7 cellular contexts compared by ENCODE assay signal in genomic region chr3:91442063-91442462, GRCh38.
DNase-seq lines count a peak whose midpoint lies in the region; ATAC-seq and TF ChIP-seq lines count a peak whose summit lies in the region.
"Not testable (repeated sequence)": the region's sequence is repeated elsewhere in the genome, so short reads cannot be mapped to it uniquely, and the experiment has no call there.

No MANE protein-coding gene starts in this region.

- not testable (repeated sequence) for H3K4me3 ChIP-seq in RWPE2 (ENCODE audit: severe bottlenecking); neural cell (ENCODE audit: low read length)

- not testable (repeated sequence) for H3K27me3 ChIP-seq in RWPE2 (ENCODE audit: insufficient read depth, poor library complexity, severe bottlenecking); neural cell (ENCODE audit: insufficient read depth, low read depth, low read length)

- not testable (repeated sequence) for H3K4me1 Mint-ChIP-seq in MCF 10A (ENCODE audit: insufficient read depth, unreplicated experiment)

- not testable (repeated sequence) for H3F3A ChIP-seq in neural cell (ENCODE audit: insufficient read depth, low read length, poor library complexity, severe bottlenecking)

- DNase-seq in KBM-7 = peak; percentile 16
- DNase-seq in NAMALWA (ENCODE audit: low spot score) = peak; percentile 1
- peak; percentile 28 for DNase-seq in OCI-M1 (lab: John Stamatoyannopoulos, UW)
- DNase-seq in RWPE2 (ENCODE audit: low spot score); MCF 10A (ENCODE audit: unreplicated experiment): not testable (repeated sequence)

- BruUV-seq in MCF 10A (replicated peaks; lab: Mats Ljungman, UMichigan) = not testable (repeated sequence)

- not testable (repeated sequence) for H3K36me3 Mint-ChIP-seq in MCF 10A (ENCODE audit: insufficient read depth, unreplicated experiment)

- CTCF ChIA-PET in MCF 10A (lab: Yijun Ruan, JAX) = interaction anchor here (0.7 to 0.8 kb wide), 3 partner anchors 12 to 733 kb away, joined by 3 read pairs; no protein-coding TSS in a partner anchor

- intact Hi-C loops in MCF 10A (cut with micrococcal nuclease) = loop anchor here (5.0 kb wide), 1 partner anchor 1090 kb away; no protein-coding TSS in a partner anchor

- TF ChIP-seq EP300 in neural cell (conservative IDR thresholded peaks at IDR 0.05; ENCODE audit: poor library complexity, severe bottlenecking) = not testable (repeated sequence)

- not testable (repeated sequence) for H3K79me2 ChIP-seq in neural cell (replicated peaks; ENCODE audit: insufficient read depth, low read length)

- H3K36me3 ChIP-seq in RWPE2 (ENCODE audit: low read depth); neural cell (ENCODE audit: insufficient read depth, low read length): not testable (repeated sequence)

- H3K4me2 ChIP-seq in neural cell (ENCODE audit: low read length) = not testable (repeated sequence)

- ATAC-seq in RWPE2 (ENCODE audit: low read depth) = not testable (repeated sequence)

- not testable (repeated sequence) for H3K9me3 ChIP-seq in RWPE2 (ENCODE audit: severe bottlenecking); neural cell (ENCODE audit: low read length)

- POLR2A ChIA-PET in MCF 10A (lab: Yijun Ruan, JAX) = not testable (repeated sequence)

- not testable (repeated sequence) for H3K27me3 Mint-ChIP-seq in MCF 10A (ENCODE audit: insufficient read depth, unreplicated experiment)

- not testable (repeated sequence) for TF ChIP-seq RAD21 in neural cell (conservative IDR thresholded peaks at IDR 0.05)

- H3K9me2 ChIP-seq in neural cell (ENCODE audit: insufficient read depth, low read length) = not testable (repeated sequence)

- not testable (repeated sequence) for H4K20me1 ChIP-seq in neural cell (ENCODE audit: insufficient read depth)

- not testable (repeated sequence) for H3K27ac Mint-ChIP-seq in MCF 10A (ENCODE audit: low read depth, unreplicated experiment)

- in situ Hi-C loops in KBM-7 (cut with MboI; ENCODE audit: low pct_unique_long_range_greater_than_20kb, low sequenced_read_pairs) = not testable (repeated sequence)

- H2AFZ ChIP-seq in neural cell (ENCODE audit: low read depth, low read length) = not testable (repeated sequence)

- not testable (repeated sequence) for H3K9ac ChIP-seq in neural cell (ENCODE audit: low read length)

- H3K4me3 Mint-ChIP-seq in MCF 10A (ENCODE audit: unreplicated experiment) = not testable (repeated sequence)

- TF ChIP-seq CTCF in C4-2B (conservative IDR thresholded peaks at IDR 0.05) = peak; percentile 38
- TF ChIP-seq CTCF in RWPE2 (IDR thresholded peaks at IDR 0.05; ENCODE audit: poor library complexity, severe bottlenecking) = peak; percentile 31
- TF ChIP-seq CTCF in MCF 10A (IDR thresholded peaks at IDR 0.05; ENCODE audit: unreplicated experiment) = peak; percentile 20
- TF ChIP-seq CTCF in neural cell (IDR thresholded peaks at IDR 0.05; ENCODE audit: poor library complexity, severe bottlenecking) = peak; percentile 37

- H3K27ac ChIP-seq in C4-2B; RWPE2 (ENCODE audit: poor library complexity, severe bottlenecking); neural cell (ENCODE audit: low read length): not testable (repeated sequence)

- not testable (repeated sequence) for H3K9me3 Mint-ChIP-seq in MCF 10A (ENCODE audit: unreplicated experiment)

- not testable (repeated sequence) for H3K4me1 ChIP-seq in RWPE2 (ENCODE audit: insufficient read depth, poor library complexity, severe bottlenecking)
